ENCODE assay signal across 1 cellular context in genomic region chr7:107103369-107103768, GRCh38.
A peak's percentile ranks its signal among the peaks of the same experiment; 100 is the strongest.
TF ChIP-seq lines count a peak whose summit lies in the region.

No MANE protein-coding gene starts in this region.

TF ChIP-seq in K562, 482 proteins besides CTCF, POLR2A, EP300 and RAD21 (continued from another document and continues in another):
- no peak for TF ChIP-seq CHAMP1 (IDR thresholded peaks at IDR 0.05)
- TF ChIP-seq ZNF707 (CRISPR knock-in tag; conservative IDR thresholded peaks at IDR 0.05) = no peak
- no peak for TF ChIP-seq ZMIZ1 (IDR thresholded peaks at IDR 0.05; ENCODE audit: low read depth in 2 of 2, low read length in 2 of 2)
- peak; percentile 75 for TF ChIP-seq HNRNPLL (IDR thresholded peaks at IDR 0.05; ENCODE audit: low read depth, low read length, poor library complexity, severe bottlenecking)
- TF ChIP-seq CBX3 (IDR thresholded peaks at IDR 0.05; ENCODE audit: borderline replicate concordance in 1 of 2, low read length in 2 of 2) = peak in 1 of 2 experiments; percentile 47; a peak in 1 of 3 replicates
- TF ChIP-seq IRF9 (tag; IDR thresholded peaks at IDR 0.05) = no peak
- TF ChIP-seq MAZ (CRISPR knock-in tag; conservative IDR thresholded peaks at IDR 0.05 in 1 of 2, IDR thresholded peaks at IDR 0.05 in 1 of 2) = 0 out of 4 replicates have a peak, but pooled peaks of 1 of the 2 experiments have one; percentile 28
- TF ChIP-seq FOXO4 (CRISPR knock-in tag; IDR thresholded peaks at IDR 0.05) = no peak
- no peak for TF ChIP-seq RBM22 (IDR thresholded peaks at IDR 0.05; ENCODE audit: low read depth, low read length, poor library complexity, severe bottlenecking)
- no peak for TF ChIP-seq SMARCE1 (IDR thresholded peaks at IDR 0.05)
- TF ChIP-seq LEF1 (IDR thresholded peaks at IDR 0.05) = no peak
- no peak for TF ChIP-seq ZNF668 (CRISPR knock-in tag; IDR thresholded peaks at IDR 0.05)
- TF ChIP-seq PHB (CRISPR knock-in tag; IDR thresholded peaks at IDR 0.05) = no peak
- TF ChIP-seq KHSRP (IDR thresholded peaks at IDR 0.05) = no peak
- 0 out of 2 replicates have a peak, but pooled peaks have one; percentile 20 for TF ChIP-seq DPF2 (IDR thresholded peaks at IDR 0.05)
- peak; percentile 88 for TF ChIP-seq GABPB1 (CRISPR knock-in tag; IDR thresholded peaks at IDR 0.05)
- no peak for TF ChIP-seq TFE3 (CRISPR knock-in tag; IDR thresholded peaks at IDR 0.05)
- no peak for TF ChIP-seq TAF15 (IDR thresholded peaks at IDR 0.05; ENCODE audit: low read depth, low read length)
- 0 out of 2 replicates have a peak, but pooled peaks have one; percentile 48 for TF ChIP-seq ZNF584 (CRISPR knock-in tag; IDR thresholded peaks at IDR 0.05; ENCODE audit: low read depth)
- no peak for TF ChIP-seq ZNF449 (CRISPR knock-in tag; IDR thresholded peaks at IDR 0.05)
- TF ChIP-seq ZBTB5 (IDR thresholded peaks at IDR 0.05) = no peak
- no peak for TF ChIP-seq CHD4 (IDR thresholded peaks at IDR 0.05; ENCODE audit: insufficient read depth, insufficient replicate concordance, low read depth, low read length, poor library complexity, severe bottlenecking)
- no peak for TF ChIP-seq PML (IDR thresholded peaks at IDR 0.05; ENCODE audit: low read length)
- no peak for TF ChIP-seq ZNF507 (tag; conservative IDR thresholded peaks at IDR 0.05)
- TF ChIP-seq ETV6 (IDR thresholded peaks at IDR 0.05; ENCODE audit: borderline replicate concordance in 1 of 2, low read depth in 2 of 2, low read length in 1 of 2) = no peak; a peak in 1 of 4 replicates
- no peak for TF ChIP-seq ETV6 (CRISPR knock-in tag; IDR thresholded peaks at IDR 0.05; ENCODE audit: borderline replicate concordance)
- TF ChIP-seq KLF1 (tag; IDR thresholded peaks at IDR 0.05) = no peak
- TF ChIP-seq ZNF717 (CRISPR knock-in tag; IDR thresholded peaks at IDR 0.05) = no peak
- no peak for TF ChIP-seq CBFB (CRISPR knock-in tag; IDR thresholded peaks at IDR 0.05)
- peak; percentile 61; the same call in 1 of the 2 replicates for TF ChIP-seq SOX6 (IDR thresholded peaks at IDR 0.05)
- TF ChIP-seq ZNF239 (CRISPR knock-in tag; IDR thresholded peaks at IDR 0.05) = no peak
- TF ChIP-seq ATF1 (CRISPR knock-in tag; IDR thresholded peaks at IDR 0.05) = no peak
- peak; percentile 81 for TF ChIP-seq ATF1 (tag; IDR thresholded peaks at IDR 0.05)
- no peak for TF ChIP-seq TEAD1 (CRISPR knock-in tag; IDR thresholded peaks at IDR 0.05)
- TF ChIP-seq BCOR (IDR thresholded peaks at IDR 0.05) = no peak
- peak; percentile 89 for TF ChIP-seq CREM (IDR thresholded peaks at IDR 0.05; ENCODE audit: low read depth)
- TF ChIP-seq KDM5B (IDR thresholded peaks at IDR 0.05; ENCODE audit: insufficient replicate concordance, low read depth, low read length) = no peak
- TF ChIP-seq HDAC2 (IDR thresholded peaks at IDR 0.05) = 0 out of 2 replicates have a peak, but pooled peaks have one; percentile 42
- TF ChIP-seq ZNF184 (CRISPR knock-in tag; IDR thresholded peaks at IDR 0.05) = no peak
- no peak for TF ChIP-seq CBX1 (IDR thresholded peaks at IDR 0.05; ENCODE audit: low read depth)
- no peak for TF ChIP-seq TRIM28 (IDR thresholded peaks at IDR 0.05)
- TF ChIP-seq JUNB (CRISPR knock-in tag; conservative IDR thresholded peaks at IDR 0.05) = no peak
- peak; percentile 84 for TF ChIP-seq CREB1 (IDR thresholded peaks at IDR 0.05)
- TF ChIP-seq CREB1 (CRISPR knock-in tag; IDR thresholded peaks at IDR 0.05) = peak; percentile 81; the same call in 1 of the 2 replicates
- peak; percentile 70 for TF ChIP-seq GABPA (tag; conservative IDR thresholded peaks at IDR 0.05; ENCODE audit: low read depth)
- 0 out of 2 replicates have a peak, but pooled peaks have one; percentile 5 for TF ChIP-seq NFE2 (IDR thresholded peaks at IDR 0.05; ENCODE audit: low read depth)
- no peak for TF ChIP-seq PREB (CRISPR knock-in tag; IDR thresholded peaks at IDR 0.05)
- TF ChIP-seq XRCC4 (IDR thresholded peaks at IDR 0.05; ENCODE audit: extremely low read depth, insufficient read depth, insufficient read length) = no peak
- no peak for TF ChIP-seq ZNF217 (CRISPR knock-in tag; IDR thresholded peaks at IDR 0.05)
- TF ChIP-seq DLX4 (CRISPR knock-in tag; IDR thresholded peaks at IDR 0.05) = no peak
- TF ChIP-seq BCL6 (CRISPR knock-in tag; IDR thresholded peaks at IDR 0.05) = no peak
- no peak for TF ChIP-seq ZFX (CRISPR knock-in tag; IDR thresholded peaks at IDR 0.05)
- peak; percentile 22 for TF ChIP-seq MEIS2 (IDR thresholded peaks at IDR 0.05; ENCODE audit: partially characterized antibody)
- TF ChIP-seq RFX1 (IDR thresholded peaks at IDR 0.05) = peak; percentile 80
- TF ChIP-seq KAT8 (IDR thresholded peaks at IDR 0.05; ENCODE audit: low read depth) = no peak
- no peak for TF ChIP-seq ZNF695 (CRISPR knock-in tag; IDR thresholded peaks at IDR 0.05)
